8 cellular contexts compared by ENCODE assay signal in genomic region chr12:120686690-120687569, GRCh38. TPM values are rescaled to one million over a fixed set of nuclear protein-coding genes. Genes with fewer than 3 reads are reported as not detected.
DNase-seq lines count a peak whose midpoint lies in the region; ATAC-seq and TF ChIP-seq lines count a peak whose summit lies in the region.

TSS of gene MLEC (plus strand) at chr12:120687149. CDS start at chr12:120687297, 148 bp downstream.

- no peaks in the 10 kb centered on the region for H3K27me3 Mint-ChIP-seq in activated B cell treated with CpG ODN at 0.5 μM for 24 hours
- H3K27me3 Mint-ChIP-seq in immature natural killer cell (ENCODE audit: low read depth in 3 of 3): peaks cover 8 to 13% (median 8%) of the 10 kb centered on the region in 3 donors

- 0 to 1% (median 1%) methylated on average over 46 to 84 of the region's 84 CpGs for WGBS in spleen, 5 donors

- H3K27ac Mint-ChIP-seq in activated B cell treated with CpG ODN at 0.5 μM for 24 hours (peak within 1 kb of the TSS; percentile 97), immature natural killer cell (peak within 1 kb of the TSS; percentile 89 to 97 (median 95))

- POLR2A ChIA-PET in activated B cell treated with CpG ODN at 0.5 μM for 24 hours (lab: Charles Lee): interaction anchor here (0.6 to 5.7 kb wide), 16 partner anchors 9 to 328 kb away, joined by 3 to 59 read pairs (median 4); partner anchors contain the start of genes DYNLL1, SPPL3 and UNC119B

- H3K4me3 Mint-ChIP-seq in activated B cell treated with CpG ODN at 0.5 μM for 24 hours (peak within 1 kb of the TSS; percentile 91), immature natural killer cell (peak within 1 kb of the TSS; percentile 92 to 95 (median 93))

- peaks cover 2% of the 10 kb centered on the region for H3K36me3 Mint-ChIP-seq in activated B cell treated with CpG ODN at 0.5 μM for 24 hours (ENCODE audit: low read depth)
- H3K36me3 Mint-ChIP-seq in immature natural killer cell: no peaks in the 10 kb centered on the region

- peak within 1 kb of the TSS; percentile 99 for H3K27ac ChIP-seq in caudate nucleus (ENCODE audit: low read depth, low read length)
- H3K27ac ChIP-seq in spleen: peak within 1 kb of the TSS; percentile 86 to 96 (median 93)

- intact Hi-C loops in activated B cell treated with CpG ODN at 0.5 μM for 24 hours (cut with micrococcal nuclease): loop anchor here (1.0 to 5.0 kb wide), 10 partner anchors 9 to 485 kb away; partner anchors contain the start of genes ACADS, COX6A1, POP5 and RNF10
- intact Hi-C loops in spleen (cut with DNase I; ENCODE audit: low total_unique reads): no loop called here

- DNase-seq in AG09319 (ENCODE audit: extremely low read depth, low read depth): peak; percentile 90
- peak; percentile 98 for DNase-seq in NCI-H345 (lab: John Stamatoyannopoulos, UW)
- peak; percentile 98 for DNase-seq in activated B cell treated with CpG ODN at 0.5 μM for 24 hours
- peak; percentile 80 to 100 (median 99) for DNase-seq in caudate nucleus (lab: John Stamatoyannopoulos, UW)
- DNase-seq in immature natural killer cell: peak; percentile 100
- DNase-seq in spleen: peak; percentile 99

- H3K36me3 ChIP-seq in spleen: no peaks in the 10 kb centered on the region

- H3K9me3 Mint-ChIP-seq in activated B cell treated with CpG ODN at 0.5 μM for 24 hours (no peaks in the 10 kb centered on the region), immature natural killer cell (no peaks in the 10 kb centered on the region)

- no peaks in the 10 kb centered on the region for H3K27me3 ChIP-seq in spleen (replicated peaks in 1 of 7)

- no peaks in the 10 kb centered on the region for H3K9me3 ChIP-seq in spleen

- H3K4me1 Mint-ChIP-seq in activated B cell treated with CpG ODN at 0.5 μM for 24 hours: peaks cover 43% of the 10 kb centered on the region
- H3K4me1 Mint-ChIP-seq in immature natural killer cell: peaks cover 30 to 45% of the 10 kb centered on the region in 2 donors

- TF ChIP-seq POLR2A in GM18951 (IDR thresholded peaks at IDR 0.05; ENCODE audit: extremely low read depth, insufficient read depth, insufficient read length) (peak; percentile 88), spleen (IDR thresholded peaks at IDR 0.05) (peak in 1 of 3 donors; percentile 41)

- peak; percentile 68 for ATAC-seq in HG03196 (IDR thresholded peaks at IDR 0.05; ENCODE audit: unreplicated experiment)
- peak; percentile 77 for ATAC-seq in activated B cell treated with CpG ODN at 0.5 μM for 24 hours (ENCODE audit: low read depth)

- H3K4me3 ChIP-seq in spleen: peak within 1 kb of the TSS; percentile 81 to 98 (median 95)

- in situ Hi-C loops in GM18951 (cut with MboI; ENCODE audit: low sequenced_read_pairs, unreplicated experiment): no loop called here

- H3K4me1 ChIP-seq in spleen: peaks cover 37 to 70% (median 64%) of the 10 kb centered on the region in 6 donors

- TF ChIP-seq CTCF in AG09319 (IDR thresholded peaks at IDR 0.05; ENCODE audit: low read depth, low read length): no peak; the same call in 1 of the 2 replicates
- no peak for TF ChIP-seq CTCF in activated B cell treated with CpG ODN at 0.5 μM for 24 hours (IDR thresholded peaks at IDR 0.05)
- peak in 7 of 11 experiments; percentile 27 to 62 (median 44) for TF ChIP-seq CTCF in spleen (IDR thresholded peaks at IDR 0.05 in 8 of 11, conservative IDR thresholded peaks at IDR 0.05 in 3 of 11)

- CTCF ChIA-PET in activated B cell treated with CpG ODN at 0.5 μM for 24 hours (lab: Charles Lee): interaction anchor here (0.6 to 3.5 kb wide), 14 partner anchors 13 to 285 kb away, joined by 3 to 63 read pairs (median 3); partner anchors contain the start of genes CABP1, POP5 and UNC119B

RNA-seq across cellular contexts. Expression of gene MLEC, which starts in this region (rescaled TPM):
- total RNA-seq in activated B cell treated with CpG ODN at 0.5 μM for 24 hours (60.6 and 69.6 TPM in 2 replicates), spleen (100 to 1,000 TPM in 1 of 7 donors, 10 to 100 TPM in 6; 60.1 to 117 (median 78.5) TPM)
- polyA plus RNA-seq in immature natural killer cell (100 to 1,000 TPM in 1 of 3 donors, 10 to 100 TPM in 2; 77.7 to 109 (median 81.6) TPM), spleen (10 to 100 TPM in 2 of 3 donors, 1 to 10 TPM in 1; 7.7 to 22.6 (median 10.9) TPM)

Comparison
In these comparisons a context has a peak if more than half of its experiments do, and no peak if none do; other contexts are left out.
1. Peak in every context shown above with its lines: DNase-seq, ATAC-seq, H3K4me3 ChIP-seq and H3K27ac ChIP-seq.
2. CTCF ChIP-seq: peak in spleen (7 of 11); none in AG09319 (single experiment) and activated B cell treated with CpG ODN at 0.5 μM for 24 hours (single experiment).